ENCODE assay signal across 8 cellular contexts in genomic region chr10:104330168-104331117, GRCh38. TPM values are rescaled to one million over a fixed set of nuclear protein-coding genes. Genes with fewer than 3 reads are reported as not detected.
DNase-seq lines count a peak whose midpoint lies in the region; ATAC-seq, FAIRE-seq and TF ChIP-seq lines count a peak whose summit lies in the region.

No MANE protein-coding gene starts in this region.

- POLR2A ChIA-PET in HEK293 (lab: Yijun Ruan, JAX), result interaction anchor here (1.6 kb wide), 1 partner anchor 8 kb away, joined by 7 read pairs; the partner anchor contains the start of gene ITPRIP

- no peak overlapping the region for H3K4me3 ChIP-seq in HEK293 (ENCODE audit: low read depth, low read length)
- H3K4me3 ChIP-seq in smooth muscle cell, result no peak overlapping the region

- H3K36me3 ChIP-seq in HEK293 (ENCODE audit: control insufficient read depth in 2 of 2, insufficient read depth in 1 of 2, low read length in 2 of 2), result no peaks in the 10 kb centered on the region
- no peaks in the 10 kb centered on the region for H3K36me3 ChIP-seq in smooth muscle cell (ENCODE audit: low read depth)

- H3K27ac ChIP-seq in HEK293 (ENCODE audit: extremely low read depth, low read depth, low read length) (peak overlapping the region; percentile 73), smooth muscle cell (ENCODE audit: low read depth) (peak overlapping the region; percentile 99)

- CTCF ChIA-PET in HEK293 (lab: Yijun Ruan, JAX), result interaction anchor here (0.6 to 2.8 kb wide), 5 partner anchors 20 to 421 kb away, joined by 3 to 13 read pairs (median 8); no protein-coding TSS in a partner anchor

- H4K20me1 ChIP-seq in smooth muscle cell (ENCODE audit: low read depth), result peaks cover 89% of the 10 kb centered on the region

- H3K9me3 ChIP-seq in HEK293 (ENCODE audit: control insufficient read depth, insufficient read depth, low read depth, low read length), result no peaks in the 10 kb centered on the region
- H3K9me3 ChIP-seq in smooth muscle cell (replicated peaks; ENCODE audit: low read depth), result no peaks in the 10 kb centered on the region

- DNase-seq in amniotic epithelial cell (ENCODE audit: low read depth) (peak; percentile 99), iris pigment epithelial cell (ENCODE audit: low read depth) (peak; percentile 96), smooth muscle cell (lab: John Stamatoyannopoulos, UW; ENCODE audit: unreplicated experiment) (peak; percentile 22), NOMO-1 treated with dmso at 0.1 percent for 144 hours (lab: John Stamatoyannopoulos, UW; ENCODE audit: unreplicated experiment) (no peak), NCI-H187 treated with DMSO at 0.1 percent for 48 hours (lab: John Stamatoyannopoulos, UW) (no peak), frontal cortex (ENCODE audit: low spot score in 2 of 2) (no peak)

- 19% methylated on average over 8 of the region's 8 CpGs for WGBS in smooth muscle cell (ENCODE audit: low lambda C conversion rate)

- peak overlapping the region; percentile 97 for H3K9ac ChIP-seq in smooth muscle cell (ENCODE audit: low read depth)

- peaks cover 35% of the 10 kb centered on the region for H3F3A ChIP-seq in smooth muscle cell (ENCODE audit: low read depth)

- peaks cover 62% of the 10 kb centered on the region for H3K79me2 ChIP-seq in smooth muscle cell (ENCODE audit: low read depth)

- H3K4me1 ChIP-seq in HEK293 (ENCODE audit: control insufficient read depth, insufficient read depth, low read length) (peaks cover 40% of the 10 kb centered on the region), smooth muscle cell (ENCODE audit: low read depth) (peaks cover 77% of the 10 kb centered on the region)

- H3K4me2 ChIP-seq in smooth muscle cell, result peak overlapping the region; percentile 83

- no peak for FAIRE-seq in frontal cortex (lab: Jason Lieb, UNC)

- H2AFZ ChIP-seq in smooth muscle cell (ENCODE audit: low read depth), result no peak overlapping the region

- TF ChIP-seq CTCF in HEK293 (tag by site-specific recombination; IDR thresholded peaks at IDR 0.05), result no peak
- no peak for TF ChIP-seq CTCF in smooth muscle cell (IDR thresholded peaks at IDR 0.05; ENCODE audit: borderline replicate concordance, insufficient read depth, poor library complexity, severe bottlenecking)

- H3K27me3 ChIP-seq in smooth muscle cell (ENCODE audit: low read depth), result no peaks in the 10 kb centered on the region

- ATAC-seq in HG03521 (IDR thresholded peaks at IDR 0.05; ENCODE audit: unreplicated experiment), result no peak

TF ChIP-seq in HEK293, 187 proteins besides CTCF, POLR2A, EP300 and RAD21:
- TF ChIP-seq KLF17 (tag by site-specific recombination; IDR thresholded peaks at IDR 0.05) (peak; percentile 76), IKZF3 (tag by site-specific recombination; IDR thresholded peaks at IDR 0.05) (peak; percentile 69), SP7 (tag by site-specific recombination; IDR thresholded peaks at IDR 0.05) (0 out of 2 replicates have a peak, but pooled peaks have one; percentile 27), PRDM6 (tag by site-specific recombination; IDR thresholded peaks at IDR 0.05) (0 out of 2 replicates have a peak, but pooled peaks have one; percentile 53), WT1 (tag by site-specific recombination; IDR thresholded peaks at IDR 0.05) (peak; percentile 35; the same call in 1 of the 2 replicates), ZBTB44 (tag by site-specific recombination; IDR thresholded peaks at IDR 0.05) (no peak)

RNA-seq across cellular contexts. Expression of gene ITPRIP, which starts 7.8 kb away (rescaled TPM):
- total RNA-seq in smooth muscle cell (26.5 and 33.6 TPM in 2 replicates), frontal cortex (1.2 TPM)
- polyA plus RNA-seq in smooth muscle cell, result 44.5 and 59.3 TPM in 2 replicates

RNA-seq across cellular contexts. Expression of gene CFAP58, which starts 23.2 kb away (rescaled TPM):
- total RNA-seq in smooth muscle cell (0.04 and 0.54 TPM in 2 replicates), frontal cortex (1.2 TPM)
- polyA plus RNA-seq in smooth muscle cell, result 0.39 and 0.73 TPM in 2 replicates

Comparison
In these comparisons a context has a peak if more than half of its experiments do, and no peak if none do; other contexts are left out.
1. DNase-seq: peak in amniotic epithelial cell (single experiment), iris pigment epithelial cell (single experiment) and smooth muscle cell (single experiment); none in NOMO-1 treated with dmso at 0.1 percent for 144 hours (single experiment), NCI-H187 treated with DMSO at 0.1 percent for 48 hours (single experiment) and frontal cortex (0 of 2).
2. RNA of gene ITPRIP, which starts 7.8 kb away (total RNA-seq): 26.5 to 33.6 TPM in smooth muscle cell; 1.2 TPM in frontal cortex (single experiment); every median in the first group is over 10 times any median in the second.